In genomic region chr2:113755690-113756063, GRCh38 we compare ENCODE assay signal across 1 cellular context.
TF ChIP-seq lines count a peak whose summit lies in the region.

No MANE protein-coding gene starts in this region.

TF ChIP-seq in H1, 55 proteins besides CTCF, POLR2A, EP300 and RAD21 (continued from another document):
- TF ChIP-seq CHD7 (IDR thresholded peaks at IDR 0.05; ENCODE audit: insufficient replicate concordance, low read length) = no peak
- TF ChIP-seq SIX5 (IDR thresholded peaks at IDR 0.05; ENCODE audit: low read depth, low read length) = no peak
- TF ChIP-seq RFX5 (IDR thresholded peaks at IDR 0.05; ENCODE audit: borderline replicate concordance, low read depth, low read length) = no peak
- no peak for TF ChIP-seq SP2 (IDR thresholded peaks at IDR 0.05; ENCODE audit: low read length)
- TF ChIP-seq ATF2 (IDR thresholded peaks at IDR 0.05; ENCODE audit: low read length) = no peak
- no peak for TF ChIP-seq TAF7 (optimal IDR thresholded peaks at IDR 0.05; ENCODE audit: borderline replicate concordance, low read depth, low read length)
- no peak for TF ChIP-seq ZNF274 (IDR thresholded peaks at IDR 0.05; ENCODE audit: borderline replicate concordance, extremely low read depth, low read length)
- TF ChIP-seq CHD2 (IDR thresholded peaks at IDR 0.05; ENCODE audit: low read length) = no peak
- TF ChIP-seq KDM1A (IDR thresholded peaks at IDR 0.05; ENCODE audit: borderline replicate concordance, low read length) = no peak
- TF ChIP-seq TEAD4 (IDR thresholded peaks at IDR 0.05; ENCODE audit: low read depth, low read length) = no peak
- TF ChIP-seq USF2 (IDR thresholded peaks at IDR 0.05; ENCODE audit: low read length) = no peak
- no peak for TF ChIP-seq E2F6 (IDR thresholded peaks at IDR 0.05)
